In the genomic region with DNA sequence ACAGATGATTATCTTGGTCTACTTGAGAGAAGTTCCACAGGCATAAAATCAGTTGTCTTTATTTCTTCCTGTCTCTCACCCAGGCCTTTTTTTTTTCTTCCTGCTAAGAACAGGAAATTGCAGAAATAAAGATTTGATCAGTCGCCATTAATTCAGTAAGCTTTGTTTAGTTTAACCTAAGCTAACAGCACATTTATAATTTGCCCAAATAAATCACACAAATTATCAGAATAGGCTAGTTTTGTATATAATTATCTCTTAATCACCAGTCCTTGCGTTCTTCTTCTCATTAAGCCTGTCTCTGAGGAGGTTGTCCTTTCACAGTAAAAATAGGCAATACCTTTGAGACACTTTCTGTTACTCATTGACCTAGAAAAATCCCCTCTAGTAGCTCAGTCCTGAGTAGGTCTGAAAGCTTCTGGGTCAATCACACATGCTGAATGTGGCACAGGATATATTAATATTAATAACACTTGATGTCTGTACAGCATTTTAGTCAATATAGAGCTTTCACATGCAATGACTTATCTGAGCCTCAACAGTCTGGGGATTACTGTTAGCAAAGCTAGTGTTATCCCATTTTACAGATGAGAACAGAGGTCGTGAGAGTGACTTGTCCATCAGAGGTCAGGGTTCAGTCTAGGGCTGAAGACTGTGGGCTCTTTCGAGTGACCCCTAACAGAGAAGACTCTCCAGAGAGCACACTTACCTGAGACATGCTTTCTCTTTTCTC, we compare ENCODE assay signal across 9 cellular contexts. TPM values are rescaled to one million over a fixed set of nuclear protein-coding genes. Genes with fewer than 3 reads are reported as not detected.
DNase-seq lines count a peak whose midpoint lies in the region; ATAC-seq and TF ChIP-seq lines count a peak whose summit lies in the region.
"Had no signal": no experiment of that assay in that cellular context is flagged by ENCODE, and none has a peak within 500 bp of the region (broad histone marks: within the 10 kb centered on the region; RNA-seq: fewer than 3 reads in every experiment).

No MANE protein-coding gene starts in this region.

- H3K27me3 ChIP-seq in CD4-positive, alpha-beta T cell (ENCODE audit: control insufficient read depth, insufficient read depth, low read length): no peaks in the 10 kb centered on the region

- intact Hi-C loops in CD4-positive, alpha-beta T cell (cut with DNase I, micrococcal nuclease): no loop called here
- intact Hi-C loops in activated T-helper 1 cell treated with anti-CD3 and anti-CD28 coated beads, Interleukin-12 subunit alpha, Interleukin-12 subunit beta, Interleukin-2, Interleukin-4 antibody, amounts not matched to agents 30 ng/mL and 10 ng/mL and 1 ng/mL, durations not matched to agents 14 hours and 24 hours and 36 hours (cut with micrococcal nuclease): loop anchor here (1.0 kb wide), 2 partner anchors 13 to 18 kb away; no protein-coding TSS in a partner anchor
- intact Hi-C loops in posterior cingulate gyrus (cut with DNase I): no loop called here

- peak overlapping the region; percentile 68 for H3K27ac ChIP-seq in CD4-positive, alpha-beta T cell (ENCODE audit: low read depth, low read length)

- H3K4me3 Mint-ChIP-seq in CD4-positive, alpha-beta T cell: peak overlapping the region; percentile 76
- H3K4me3 Mint-ChIP-seq in activated T-helper 1 cell treated with anti-CD3 and anti-CD28 coated beads, Interleukin-12 subunit alpha, Interleukin-12 subunit beta, Interleukin-2, Interleukin-4 antibody, amounts not matched to agents 30 ng/mL and 10 ng/mL and 1 ng/mL, durations not matched to agents 14 hours and 24 hours and 36 hours: peak overlapping the region; percentile 16

- TF ChIP-seq CTCF in CD4-positive, alpha-beta T cell (IDR thresholded peaks at IDR 0.05): no peak

- no peak for ATAC-seq in CD4-positive, alpha-beta T cell (ENCODE audit: poor library complexity)
- ATAC-seq in GM19372 (IDR thresholded peaks at IDR 0.05; ENCODE audit: low read depth, unreplicated experiment) (peak; percentile 90), HG03108 (IDR thresholded peaks at IDR 0.05; ENCODE audit: unreplicated experiment) (peak; percentile 87)

- no peaks in the 10 kb centered on the region for H3K9me3 ChIP-seq in CD4-positive, alpha-beta T cell (ENCODE audit: control insufficient read depth, low read length)

- no peaks in the 10 kb centered on the region for H3K27me3 Mint-ChIP-seq in CD4-positive, alpha-beta T cell
- H3K27me3 Mint-ChIP-seq in activated T-helper 1 cell treated with anti-CD3 and anti-CD28 coated beads, Interleukin-12 subunit alpha, Interleukin-12 subunit beta, Interleukin-2, Interleukin-4 antibody, amounts not matched to agents 30 ng/mL and 10 ng/mL and 1 ng/mL, durations not matched to agents 14 hours and 24 hours and 36 hours (ENCODE audit: insufficient read depth): no peaks in the 10 kb centered on the region

- H3K9me3 Mint-ChIP-seq in CD4-positive, alpha-beta T cell: peaks cover 4% of the 10 kb centered on the region
- H3K9me3 Mint-ChIP-seq in activated T-helper 1 cell treated with anti-CD3 and anti-CD28 coated beads, Interleukin-12 subunit alpha, Interleukin-12 subunit beta, Interleukin-2, Interleukin-4 antibody, amounts not matched to agents 30 ng/mL and 10 ng/mL and 1 ng/mL, durations not matched to agents 14 hours and 24 hours and 36 hours: peaks cover 14% of the 10 kb centered on the region

- peaks cover 94% of the 10 kb centered on the region for H3K4me1 Mint-ChIP-seq in CD4-positive, alpha-beta T cell (ENCODE audit: low read depth)
- peaks cover 60% of the 10 kb centered on the region for H3K4me1 Mint-ChIP-seq in activated T-helper 1 cell treated with anti-CD3 and anti-CD28 coated beads, Interleukin-12 subunit alpha, Interleukin-12 subunit beta, Interleukin-2, Interleukin-4 antibody, amounts not matched to agents 30 ng/mL and 10 ng/mL and 1 ng/mL, durations not matched to agents 14 hours and 24 hours and 36 hours (ENCODE audit: low read depth)

- peak overlapping the region; percentile 94 for H3K27ac Mint-ChIP-seq in CD4-positive, alpha-beta T cell
- peak overlapping the region; percentile 91 for H3K27ac Mint-ChIP-seq in activated T-helper 1 cell treated with anti-CD3 and anti-CD28 coated beads, Interleukin-12 subunit alpha, Interleukin-12 subunit beta, Interleukin-2, Interleukin-4 antibody, amounts not matched to agents 30 ng/mL and 10 ng/mL and 1 ng/mL, durations not matched to agents 14 hours and 24 hours and 36 hours

- DNase-seq in CD4-positive, alpha-beta T cell: no peak
- no peak for DNase-seq in activated T-helper 1 cell treated with anti-CD3 and anti-CD28 coated beads, Interleukin-12 subunit alpha, Interleukin-12 subunit beta, Interleukin-2, Interleukin-4 antibody, amounts not matched to agents 30 ng/mL and 10 ng/mL and 1 ng/mL, durations not matched to agents 14 hours and 24 hours and 36 hours (ENCODE audit: low spot score)
- DNase-seq in posterior cingulate gyrus (no peak), NCI-H2029 (lab: John Stamatoyannopoulos, UW) (no peak), retina (no peak), SKM-1 (lab: John Stamatoyannopoulos, UW; ENCODE audit: unreplicated experiment) (no peak)
- DNase-seq: NCI-H2227 treated with DMSO at 0.1 percent for 48 hours had no signal

- CTCF ChIA-PET in CD4-positive, alpha-beta T cell (lab: Charles Lee): interaction anchor here (0.7 to 2.3 kb wide), 4 partner anchors 10 to 94 kb away, joined by 4 to 8 read pairs (median 4); no protein-coding TSS in a partner anchor

- H3K36me3 Mint-ChIP-seq in CD4-positive, alpha-beta T cell (ENCODE audit: low read depth): no peaks in the 10 kb centered on the region
- peaks cover 4% of the 10 kb centered on the region for H3K36me3 Mint-ChIP-seq in activated T-helper 1 cell treated with anti-CD3 and anti-CD28 coated beads, Interleukin-12 subunit alpha, Interleukin-12 subunit beta, Interleukin-2, Interleukin-4 antibody, amounts not matched to agents 30 ng/mL and 10 ng/mL and 1 ng/mL, durations not matched to agents 14 hours and 24 hours and 36 hours (ENCODE audit: low read depth)

- POLR2A ChIA-PET in CD4-positive, alpha-beta T cell (lab: Charles Lee): interaction anchor here (0.7 to 6.2 kb wide), 24 partner anchors 8 to 1058 kb away, joined by 3 to 85 read pairs (median 5); a partner anchor contains a TSS

RNA-seq across cellular contexts. Expression of a gene that starts 11.2 kb away (rescaled TPM):
- total RNA-seq in CD4-positive, alpha-beta T cell: 100 to 1,000 TPM; 645 to 648 TPM
- total RNA-seq in activated T-helper 1 cell treated with anti-CD3 and anti-CD28 coated beads, Interleukin-12 subunit alpha, Interleukin-12 subunit beta, Interleukin-2, Interleukin-4 antibody, amounts not matched to agents 30 ng/mL and 10 ng/mL and 1 ng/mL, durations not matched to agents 14 hours and 24 hours and 36 hours: 148 and 164 TPM in 2 replicates
